Comparison of ENCODE assay signal across 12 cellular contexts in the genomic region with DNA sequence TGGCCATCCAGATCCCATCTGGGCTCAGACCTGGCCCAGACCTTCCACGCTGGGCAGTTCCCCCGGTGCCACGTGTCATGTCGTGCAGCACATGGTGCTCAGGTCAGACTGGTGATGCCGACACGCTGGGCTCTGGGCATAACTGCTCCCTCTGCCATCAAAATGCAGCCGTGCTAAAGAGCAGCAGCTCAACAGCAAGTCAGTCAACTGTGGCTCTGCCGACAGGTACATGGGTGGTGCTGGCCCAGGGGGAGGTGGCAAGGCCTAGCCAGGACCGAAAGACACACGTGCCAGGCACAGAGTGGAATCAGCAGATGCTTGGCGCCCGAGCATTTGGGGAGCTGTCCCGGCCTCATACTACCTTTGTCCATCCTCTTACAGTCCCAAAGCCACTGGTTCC. TPM values are rescaled to one million over a fixed set of nuclear protein-coding genes. Genes with fewer than 3 reads are reported as not detected.
DNase-seq lines count a peak whose midpoint lies in the region; ATAC-seq and TF ChIP-seq lines count a peak whose summit lies in the region.
"Had no signal": no experiment of that assay in that cellular context is flagged by ENCODE, and none has a peak within 500 bp of the region (broad histone marks: within the 10 kb centered on the region; RNA-seq: fewer than 3 reads in every experiment).

No MANE protein-coding gene starts in this region.

- H3K36me3 ChIP-seq in CD4-positive, CD25-positive, alpha-beta regulatory T cell (ENCODE audit: control insufficient read depth, insufficient read depth, low read length), result peaks cover 32% of the 10 kb centered on the region
- H3K36me3 ChIP-seq in ectodermal cell (ENCODE audit: control insufficient read depth, insufficient read depth, low read length) (peaks cover 34% of the 10 kb centered on the region), HAP-1 (replicated peaks) (peaks cover 42% of the 10 kb centered on the region)

- peak overlapping the region; percentile 96 for H3K4me3 ChIP-seq in CD4-positive, CD25-positive, alpha-beta regulatory T cell (ENCODE audit: low read depth, low read length)
- peak overlapping the region; percentile 99 for H3K4me3 ChIP-seq in ectodermal cell (ENCODE audit: insufficient read depth, low read depth, low read length)
- no peak overlapping the region; the same call in 1 of the 2 replicates for H3K4me3 ChIP-seq in HAP-1

- no peaks in the 10 kb centered on the region for H3K9me3 Mint-ChIP-seq in CD4-positive, CD25-positive, alpha-beta regulatory T cell
- H3K9me3 Mint-ChIP-seq in IgD-negative memory B cell (no peaks in the 10 kb centered on the region), nephron progenitor cell (no peaks in the 10 kb centered on the region)
- H3K9me3 Mint-ChIP-seq: stimulated activated naive B cell treated with anti-CD40 and anti-IgM and Interleukin-4, amounts not matched to agents 10 μg/mL and 1 μg/mL and 100 μg/mL, for 72 hours had no signal

- no peak for TF ChIP-seq CTCF in nephron progenitor cell (IDR thresholded peaks at IDR 0.05)

- DNase-seq in CD4-positive, CD25-positive, alpha-beta regulatory T cell, result no peak
- DNase-seq in nephron progenitor cell (no peak), HAP-1 (ENCODE audit: low spot score in 2 of 2) (no peak), SW480 (ENCODE audit: low spot score) (no peak), SKM-1 (lab: John Stamatoyannopoulos, UW; ENCODE audit: unreplicated experiment) (no peak)
- DNase-seq: body of pancreas; Kasumi-1; NCI-H2081 treated with DMSO at 0.1 percent for 48 hours; stimulated activated CD4-positive, alpha-beta T cell treated with anti-CD3 and anti-CD28 coated beads, Interleukin-1b, Interleukin-23, amount 100 ng/mL, for 48 hours; stimulated activated naive B cell treated with anti-CD40 and anti-IgM and Interleukin-4, amounts not matched to agents 10 μg/mL and 1 μg/mL and 100 μg/mL, for 72 hours had no signal

- in situ Hi-C loops in HAP-1 (cut with MboI; ENCODE audit: low sequenced_read_pairs), result no loop called here

- H3K4me3 Mint-ChIP-seq in CD4-positive, CD25-positive, alpha-beta regulatory T cell, result peak overlapping the region in 2 of 4 donors; percentile 21 to 99
- H3K4me3 Mint-ChIP-seq in IgD-negative memory B cell (peak overlapping the region in 3 of 4 donors; percentile 5 to 99 (median 40)), nephron progenitor cell (peak overlapping the region; percentile 100)

- peaks cover 59% of the 10 kb centered on the region for H3K4me1 ChIP-seq in CD4-positive, CD25-positive, alpha-beta regulatory T cell (ENCODE audit: control insufficient read depth, insufficient read depth, low read length, poor library complexity, severe bottlenecking)
- H3K4me1 ChIP-seq in ectodermal cell (ENCODE audit: control insufficient read depth, insufficient read depth, low read length), result peaks cover 10% of the 10 kb centered on the region
- H3K4me1 ChIP-seq in HAP-1, result no peaks in the 10 kb centered on the region; the same call in 1 of the 2 replicates

- no peak for ATAC-seq in CD4-positive, CD25-positive, alpha-beta regulatory T cell (ENCODE audit: low read depth in 2 of 2)
- ATAC-seq: body of pancreas; stimulated activated naive B cell treated with anti-CD40 and anti-IgM and Interleukin-4, amounts not matched to agents 10 μg/mL and 1 μg/mL and 100 μg/mL, for 72 hours had no signal

- no peaks in the 10 kb centered on the region for H3K27me3 ChIP-seq in CD4-positive, CD25-positive, alpha-beta regulatory T cell (ENCODE audit: control insufficient read depth, insufficient read depth, low read length)
- H3K27me3 ChIP-seq in ectodermal cell (ENCODE audit: control insufficient read depth, insufficient read depth, low read length, poor library complexity, severe bottlenecking) (no peaks in the 10 kb centered on the region), HAP-1 (ENCODE audit: low read depth) (no peaks in the 10 kb centered on the region)
- H3K27me3 ChIP-seq: body of pancreas had no signal

- H3K27ac ChIP-seq in CD4-positive, CD25-positive, alpha-beta regulatory T cell (ENCODE audit: insufficient read depth, low read length, poor library complexity, severe bottlenecking), result no peak overlapping the region
- no peak overlapping the region for H3K27ac ChIP-seq in ectodermal cell (ENCODE audit: insufficient read depth, low read depth, low read length, poor library complexity, severe bottlenecking)
- H3K27ac ChIP-seq: body of pancreas had no signal

- H3K27me3 Mint-ChIP-seq in CD4-positive, CD25-positive, alpha-beta regulatory T cell, result no peaks in the 10 kb centered on the region
- H3K27me3 Mint-ChIP-seq in IgD-negative memory B cell (no peaks in the 10 kb centered on the region), nephron progenitor cell (ENCODE audit: low read depth, poor library complexity) (peaks cover 3% of the 10 kb centered on the region)
- H3K27me3 Mint-ChIP-seq: stimulated activated naive B cell treated with anti-CD40 and anti-IgM and Interleukin-4, amounts not matched to agents 10 μg/mL and 1 μg/mL and 100 μg/mL, for 72 hours had no signal

- H3K4me1 Mint-ChIP-seq in CD4-positive, CD25-positive, alpha-beta regulatory T cell, result peaks cover 11 to 70% (median 39%) of the 10 kb centered on the region in 4 donors
- H3K4me1 Mint-ChIP-seq in IgD-negative memory B cell (peaks cover 19 to 27% (median 27%) of the 10 kb centered on the region in 3 donors), nephron progenitor cell (peaks cover 27% of the 10 kb centered on the region)

- H3K36me3 Mint-ChIP-seq in CD4-positive, CD25-positive, alpha-beta regulatory T cell, result peaks cover 20% of the 10 kb centered on the region
- H3K36me3 Mint-ChIP-seq in IgD-negative memory B cell, result no peaks in the 10 kb centered on the region
- H3K36me3 Mint-ChIP-seq in nephron progenitor cell (ENCODE audit: low read depth), result peaks cover 35% of the 10 kb centered on the region

- H3K9me3 ChIP-seq in CD4-positive, CD25-positive, alpha-beta regulatory T cell (ENCODE audit: control insufficient read depth in 2 of 2, low read length in 2 of 2), result no peaks in the 10 kb centered on the region
- H3K9me3 ChIP-seq in ectodermal cell (ENCODE audit: control insufficient read depth, low read length) (no peaks in the 10 kb centered on the region), HAP-1 (no peaks in the 10 kb centered on the region)
- H3K9me3 ChIP-seq: body of pancreas had no signal

- H3K27ac Mint-ChIP-seq in CD4-positive, CD25-positive, alpha-beta regulatory T cell, result no peak overlapping the region
- H3K27ac Mint-ChIP-seq in IgD-negative memory B cell (no peak overlapping the region), nephron progenitor cell (no peak overlapping the region)

- WGBS in ectodermal cell, 2 experiments, result 95 to 96% methylated on average over 13 of the region's 13 CpGs

RNA-seq across cellular contexts. Expression of gene MCRS1, which starts 1.6 kb away (rescaled TPM):
- total RNA-seq in CD4-positive, CD25-positive, alpha-beta regulatory T cell, result 72.8 TPM
- 10 to 100 TPM; 62.8 to 81.0 (median 67.8) TPM for polyA plus RNA-seq in CD4-positive, CD25-positive, alpha-beta regulatory T cell
- 57.3 TPM for polyA plus RNA-seq in IgD-negative memory B cell
- 95.7 TPM for polyA plus RNA-seq in ectodermal cell (2013, experiment 1 of 4)
- polyA plus RNA-seq in ectodermal cell (2013, experiment 2 of 4), result 93.9 TPM
- polyA plus RNA-seq in ectodermal cell (2013, experiment 3 of 4), result 66.5 TPM
- 71.4 TPM for polyA plus RNA-seq in ectodermal cell (2013, experiment 4 of 4)

RNA-seq across cellular contexts. Expression of gene KCNH3, which starts 27.5 kb away (rescaled TPM):
- 1.2 TPM for total RNA-seq in CD4-positive, CD25-positive, alpha-beta regulatory T cell
- polyA plus RNA-seq in CD4-positive, CD25-positive, alpha-beta regulatory T cell, result 1 to 10 TPM; 1.1 to 2.1 (median 1.5) TPM
- 0.15 TPM for polyA plus RNA-seq in IgD-negative memory B cell
- polyA plus RNA-seq in ectodermal cell (2013, experiment 1 of 4), result 0.50 TPM
- 0.34 TPM for polyA plus RNA-seq in ectodermal cell (2013, experiment 2 of 4)
- polyA plus RNA-seq in ectodermal cell (2013, experiment 3 of 4), result 0.27 TPM
- 0.41 TPM for polyA plus RNA-seq in ectodermal cell (2013, experiment 4 of 4)

RNA-seq across cellular contexts. Expression of gene FAM186B, which starts 39.1 kb away (rescaled TPM):
- not detected for total RNA-seq in CD4-positive, CD25-positive, alpha-beta regulatory T cell
- under 1 TPM in 1 of 4 donors, not detected in 3; 0.14 TPM for polyA plus RNA-seq in CD4-positive, CD25-positive, alpha-beta regulatory T cell
- 0.16 TPM for polyA plus RNA-seq in IgD-negative memory B cell
- polyA plus RNA-seq in ectodermal cell (2013, experiment 1 of 4), result not detected
- polyA plus RNA-seq in ectodermal cell (2013, experiment 2 of 4), result 0.11 TPM
- polyA plus RNA-seq in ectodermal cell (2013, experiment 3 of 4), result not detected
- not detected for polyA plus RNA-seq in ectodermal cell (2013, experiment 4 of 4)

RNA-seq across cellular contexts. Expression of gene PRPF40B, which starts 57.0 kb away (rescaled TPM):
- 6.3 TPM for total RNA-seq in CD4-positive, CD25-positive, alpha-beta regulatory T cell
- polyA plus RNA-seq in CD4-positive, CD25-positive, alpha-beta regulatory T cell, result 1 to 10 TPM in 3 of 4 donors, under 1 TPM in 1; 0.78 to 3.2 (median 1.7) TPM
- 5.7 TPM for polyA plus RNA-seq in IgD-negative memory B cell
- polyA plus RNA-seq in ectodermal cell (2013, experiment 1 of 4), result 33.4 TPM
- 37.4 TPM for polyA plus RNA-seq in ectodermal cell (2013, experiment 2 of 4)
- 29.2 TPM for polyA plus RNA-seq in ectodermal cell (2013, experiment 3 of 4)
- polyA plus RNA-seq in ectodermal cell (2013, experiment 4 of 4), result 38.4 TPM
